In genomic region chr5:131260895-131261294, GRCh38 we compare ENCODE assay signal across 20 cellular contexts. TPM values are rescaled to one million over a fixed set of nuclear protein-coding genes. Genes with fewer than 3 reads are reported as not detected.
DNase-seq lines count a peak whose midpoint lies in the region; ATAC-seq and TF ChIP-seq lines count a peak whose summit lies in the region.
"Had no signal": no experiment of that assay in that cellular context is flagged by ENCODE, and none has a peak within 500 bp of the region (broad histone marks: within the 10 kb centered on the region; RNA-seq: fewer than 3 reads in every experiment).

No MANE protein-coding gene starts in this region.

- peak overlapping the region; percentile 99 for H3K27ac Mint-ChIP-seq in activated naive CD8-positive, alpha-beta T cell
- no peak overlapping the region for H3K27ac Mint-ChIP-seq in activated naive CD8-positive, alpha-beta T cell treated with anti-CD3 and anti-CD28 coated beads, Interleukin-2, amount 50 U/mL, for 24 hours
- H3K27ac Mint-ChIP-seq in MCF 10A (ENCODE audit: low read depth, unreplicated experiment), result peak overlapping the region; percentile 89
- peak overlapping the region in 7 of 10 donors; percentile 8 to 93 (median 76) for H3K27ac Mint-ChIP-seq in naive thymus-derived CD8-positive, alpha-beta T cell

- H3K27me3 Mint-ChIP-seq in activated naive CD8-positive, alpha-beta T cell, result no peaks in the 10 kb centered on the region
- H3K27me3 Mint-ChIP-seq in activated naive CD8-positive, alpha-beta T cell treated with anti-CD3 and anti-CD28 coated beads, Interleukin-2, amount 50 U/mL, for 24 hours, result no peaks in the 10 kb centered on the region
- H3K27me3 Mint-ChIP-seq in MCF 10A (ENCODE audit: insufficient read depth, unreplicated experiment), result no peaks in the 10 kb centered on the region
- no peaks in the 10 kb centered on the region for H3K27me3 Mint-ChIP-seq in naive thymus-derived CD8-positive, alpha-beta T cell
- H3K27me3 Mint-ChIP-seq: effector memory CD8-positive, alpha-beta T cell had no signal

- in situ Hi-C loops in GM23248 (cut with MboI), result no loop called here

- no peak overlapping the region for H3K4me2 ChIP-seq in PC-9
- no peak overlapping the region for H3K4me2 ChIP-seq in GM23248 (ENCODE audit: unreplicated experiment)

- H3K79me2 ChIP-seq in PC-9 (ENCODE audit: low read depth), result peaks cover 22% of the 10 kb centered on the region
- H3K79me2 ChIP-seq in GM23248 (ENCODE audit: insufficient read depth), result peaks cover 15% of the 10 kb centered on the region

- H3K9me3 ChIP-seq in upper lobe of left lung, result no peaks in the 10 kb centered on the region
- no peaks in the 10 kb centered on the region for H3K9me3 ChIP-seq in stomach
- no peaks in the 10 kb centered on the region for H3K9me3 ChIP-seq in PC-9 (ENCODE audit: insufficient read depth, low read depth)
- H3K9me3 ChIP-seq in GM23248 (ENCODE audit: low read depth), result no peaks in the 10 kb centered on the region
- H3K9me3 ChIP-seq: esophagus squamous epithelium, left ventricle myocardium inferior had no signal

- H3K27ac ChIP-seq in upper lobe of left lung, result peak overlapping the region in 3 of 4 donors; percentile 13 to 53 (median 21)
- peak overlapping the region in 2 of 5 donors; percentile 11 to 22 for H3K27ac ChIP-seq in stomach
- H3K27ac ChIP-seq in PC-9, result no peak overlapping the region
- H3K27ac ChIP-seq in GM23248, result no peak overlapping the region
- H3K27ac ChIP-seq: left ventricle myocardium inferior had no signal

- intact Hi-C loops in MCF 10A (cut with micrococcal nuclease), result no loop called here
- intact Hi-C loops in stomach (cut with DNase I; ENCODE audit: low total_unique reads), result no loop called here
- intact Hi-C loops in PC-9 (cut with micrococcal nuclease; ENCODE audit: unreplicated experiment), result no loop called here

- H3K9me2 ChIP-seq in PC-9 (ENCODE audit: insufficient read depth) (no peaks in the 10 kb centered on the region), GM23248 (ENCODE audit: insufficient read depth) (no peaks in the 10 kb centered on the region)

- H3K36me3 Mint-ChIP-seq in activated naive CD8-positive, alpha-beta T cell, result peaks cover 8% of the 10 kb centered on the region
- peaks cover 30% of the 10 kb centered on the region for H3K36me3 Mint-ChIP-seq in activated naive CD8-positive, alpha-beta T cell treated with anti-CD3 and anti-CD28 coated beads, Interleukin-2, amount 50 U/mL, for 24 hours (ENCODE audit: low read depth)
- H3K36me3 Mint-ChIP-seq in MCF 10A (ENCODE audit: insufficient read depth, unreplicated experiment), result no peaks in the 10 kb centered on the region
- peaks cover 10 to 23% (median 11%) of the 10 kb centered on the region in 3 donors for H3K36me3 Mint-ChIP-seq in naive thymus-derived CD8-positive, alpha-beta T cell

- BruUV-seq in MCF 10A (replicated peaks; lab: Mats Ljungman, UMichigan) (no TSS peak), PC-9 (replicated peaks; lab: Mats Ljungman, UMichigan) (no TSS peak)

- peaks cover 8 to 25% (median 22%) of the 10 kb centered on the region in 4 donors for H3K4me1 ChIP-seq in upper lobe of left lung
- peaks cover 0 to 36% (median 12%) of the 10 kb centered on the region in 4 donors for H3K4me1 ChIP-seq in stomach
- H3K4me1 ChIP-seq in PC-9 (replicated peaks; ENCODE audit: insufficient read depth), result peaks cover 42% of the 10 kb centered on the region
- peaks cover 14% of the 10 kb centered on the region for H3K4me1 ChIP-seq in GM23248 (ENCODE audit: insufficient read depth)

- WGBS in upper lobe of left lung, 2 donors, result 63 to 68% methylated on average over 1 of the region's 1 CpG
- 78 to 89% (median 82%) methylated on average over 1 of the region's 1 CpG for WGBS in stomach, 5 donors
- 36 to 55% methylated on average over 1 of the region's 1 CpG for WGBS in GM23248 (ENCODE audit: low coverage in 1 of 2, low lambda C conversion rate in 2 of 2, missing lambda C conversion rate in 2 of 2), 2 experiments

- DNase-seq in activated naive CD8-positive, alpha-beta T cell treated with anti-CD3 and anti-CD28 coated beads, Interleukin-2, amount 50 U/mL, for 24 hours, result no peak
- DNase-seq in MCF 10A (ENCODE audit: unreplicated experiment) (peak; percentile 51), upper lobe of left lung (no peak), stomach (no peak), PC-9 (no peak), GM23248 (no peak)
- no peak for DNase-seq in naive thymus-derived CD8-positive, alpha-beta T cell
- DNase-seq: activated CD4-positive, alpha-beta T cell treated with anti-CD3 and anti-CD28 coated beads for 48 hours; activated gamma-delta T cell treated with Interleukin-2 at 50 U/mL for 16 hours; C1 segment of cervical spinal cord; DMS153; effector memory CD8-positive, alpha-beta T cell; esophagus squamous epithelium; left ventricle myocardium inferior; NCI-H510A treated with DMSO at 0.1 percent for 48 hours; retina; stimulated activated CD4-positive, alpha-beta T cell treated with anti-CD3 and anti-CD28 coated beads, Interleukin-15, amount 100 ng/mL, for 24 hours; SW 1271 had no signal

- POLR2A ChIA-PET in MCF 10A (lab: Yijun Ruan, JAX) (interaction anchor here (0.6 to 12.5 kb wide), 14 partner anchors 9 to 116 kb away, joined by 3 to 392 read pairs (median 6); partner anchors contain the start of genes HINT1 and LYRM7), PC-9 (lab: Charles Lee; ENCODE audit: unreplicated experiment) (no interaction called here)
- POLR2A ChIA-PET in naive thymus-derived CD8-positive, alpha-beta T cell (lab: Charles Lee), result interaction anchor here (0.6 to 7.0 kb wide), 4 partner anchors 7 to 131 kb away, joined by 3 to 159 read pairs (median 7); no protein-coding TSS in a partner anchor

- no peaks in the 10 kb centered on the region for H3K9me3 Mint-ChIP-seq in activated naive CD8-positive, alpha-beta T cell (ENCODE audit: low read depth)
- no peaks in the 10 kb centered on the region for H3K9me3 Mint-ChIP-seq in activated naive CD8-positive, alpha-beta T cell treated with anti-CD3 and anti-CD28 coated beads, Interleukin-2, amount 50 U/mL, for 24 hours
- no peaks in the 10 kb centered on the region for H3K9me3 Mint-ChIP-seq in MCF 10A (ENCODE audit: unreplicated experiment)
- no peaks in the 10 kb centered on the region for H3K9me3 Mint-ChIP-seq in naive thymus-derived CD8-positive, alpha-beta T cell
- H3K9me3 Mint-ChIP-seq: effector memory CD8-positive, alpha-beta T cell had no signal

- TF ChIP-seq POLR2A in upper lobe of left lung (IDR thresholded peaks at IDR 0.05) (no peak), stomach (IDR thresholded peaks at IDR 0.05) (no peak)

- no peak overlapping the region for H3K9ac ChIP-seq in GM23248

- H3K27me3 ChIP-seq in upper lobe of left lung, result no peaks in the 10 kb centered on the region
- H3K27me3 ChIP-seq in stomach, result no peaks in the 10 kb centered on the region
- H3K27me3 ChIP-seq in PC-9 (ENCODE audit: insufficient read depth, low read depth), result no peaks in the 10 kb centered on the region
- H3K27me3 ChIP-seq in GM23248 (replicated peaks; ENCODE audit: insufficient read depth), result no peaks in the 10 kb centered on the region
- H3K27me3 ChIP-seq: esophagus squamous epithelium had no signal

- H4K20me1 ChIP-seq in PC-9 (ENCODE audit: insufficient read depth), result no peaks in the 10 kb centered on the region
- H4K20me1 ChIP-seq in GM23248 (ENCODE audit: insufficient read depth), result no peaks in the 10 kb centered on the region

- TF ChIP-seq CTCF in MCF 10A (IDR thresholded peaks at IDR 0.05; ENCODE audit: unreplicated experiment) (no peak), upper lobe of left lung (IDR thresholded peaks at IDR 0.05) (no peak), stomach (IDR thresholded peaks at IDR 0.05) (no peak), PC-9 (conservative IDR thresholded peaks at IDR 0.05) (no peak)

- peaks cover 31% of the 10 kb centered on the region; the same call in 1 of the 2 replicates for H3F3A ChIP-seq in PC-9 (ENCODE audit: insufficient read depth, low read depth)
- H3F3A ChIP-seq in GM23248 (ENCODE audit: insufficient read depth), result no peaks in the 10 kb centered on the region

- H3K4me1 Mint-ChIP-seq in activated naive CD8-positive, alpha-beta T cell (ENCODE audit: low read depth), result peaks cover 71% of the 10 kb centered on the region
- H3K4me1 Mint-ChIP-seq in activated naive CD8-positive, alpha-beta T cell treated with anti-CD3 and anti-CD28 coated beads, Interleukin-2, amount 50 U/mL, for 24 hours, result peaks cover 65% of the 10 kb centered on the region
- peaks cover 36% of the 10 kb centered on the region for H3K4me1 Mint-ChIP-seq in MCF 10A (ENCODE audit: insufficient read depth, unreplicated experiment)
- peaks cover 25 to 72% (median 58%) of the 10 kb centered on the region in 4 donors for H3K4me1 Mint-ChIP-seq in naive thymus-derived CD8-positive, alpha-beta T cell

- CTCF ChIA-PET in MCF 10A (lab: Yijun Ruan, JAX), result interaction anchor here (0.5 to 1.3 kb wide), 3 partner anchors 17 to 121 kb away, joined by 3 to 7 read pairs (median 4); no protein-coding TSS in a partner anchor
- CTCF ChIA-PET in PC-9 (lab: Charles Lee), result no interaction called here

- no peak overlapping the region for H3K4me3 Mint-ChIP-seq in activated naive CD8-positive, alpha-beta T cell
- no peak overlapping the region for H3K4me3 Mint-ChIP-seq in activated naive CD8-positive, alpha-beta T cell treated with anti-CD3 and anti-CD28 coated beads, Interleukin-2, amount 50 U/mL, for 24 hours
- H3K4me3 Mint-ChIP-seq in MCF 10A (ENCODE audit: unreplicated experiment), result peak overlapping the region; percentile 4
- H3K4me3 Mint-ChIP-seq in naive thymus-derived CD8-positive, alpha-beta T cell, result peak overlapping the region in 6 of 10 donors; percentile 20 to 44 (median 35)

- ATAC-seq in activated naive CD8-positive, alpha-beta T cell treated with anti-CD3 and anti-CD28 coated beads, Interleukin-2, amount 50 U/mL, for 24 hours, result no peak
- no peak for ATAC-seq in naive thymus-derived CD8-positive, alpha-beta T cell
- ATAC-seq in upper lobe of left lung (ENCODE audit: low FRiP score in 2 of 2), result no peak
- ATAC-seq: effector memory CD8-positive, alpha-beta T cell; HepG2 had no signal

- H2AFZ ChIP-seq in PC-9 (no peak overlapping the region), GM23248 (no peak overlapping the region)

- H3K4me3 ChIP-seq in upper lobe of left lung (no peak overlapping the region), stomach (no peak overlapping the region), PC-9 (no peak overlapping the region), GM23248 (no peak overlapping the region)
- H3K4me3 ChIP-seq: esophagus squamous epithelium, left ventricle myocardium inferior had no signal

- TF ChIP-seq EP300 in upper lobe of left lung (IDR thresholded peaks at IDR 0.05), result peak in 2 of 4 donors; percentile 16 to 76
- no peak for TF ChIP-seq EP300 in stomach (IDR thresholded peaks at IDR 0.05)

- no peaks in the 10 kb centered on the region for H3K36me3 ChIP-seq in upper lobe of left lung
- H3K36me3 ChIP-seq in stomach, result no peaks in the 10 kb centered on the region
- H3K36me3 ChIP-seq in PC-9 (ENCODE audit: low read depth), result no peaks in the 10 kb centered on the region
- H3K36me3 ChIP-seq in GM23248 (ENCODE audit: low read depth), result no peaks in the 10 kb centered on the region
- H3K36me3 ChIP-seq: esophagus squamous epithelium, left ventricle myocardium inferior had no signal

RNA-seq across cellular contexts. Expression of gene CDC42SE2, which starts 3.0 kb away (rescaled TPM):
- total RNA-seq in MCF 10A (2022) (71.0 and 96.4 TPM in 2 replicates), upper lobe of left lung (10 to 100 TPM; 13.6 to 92.1 (median 36.5) TPM), stomach (10 to 100 TPM; 11.0 to 87.9 (median 23.7) TPM), PC-9 (2021) (27.3 and 32.8 TPM in 2 replicates)
- total RNA-seq in naive thymus-derived CD8-positive, alpha-beta T cell, result 100 to 1,000 TPM; 313 to 326 TPM
- 100 to 1,000 TPM; 423 to 544 (median 480) TPM for polyA plus RNA-seq in naive thymus-derived CD8-positive, alpha-beta T cell
- polyA plus RNA-seq in stomach (10 to 100 TPM; 13.3 to 35.0 (median 17.6) TPM), GM23248 (2016; fragmentation: Nextera tagmentation; extraction: Ambion mirVana) (13.7 and 14.3 TPM in 2 replicates)
- 17.5 and 22.1 TPM in 2 replicates for total RNA-seq in GM23248 (2014; rRNA removed; shearing (Covaris generic))

Comparison
In these comparisons a context has a peak if more than half of its experiments do, and no peak if none do; other contexts are left out.
1. H3K4me3 Mint-ChIP-seq: peak in MCF 10A (single experiment) and naive thymus-derived CD8-positive, alpha-beta T cell (6 of 10); none in activated naive CD8-positive, alpha-beta T cell (single experiment) and activated naive CD8-positive, alpha-beta T cell treated with anti-CD3 and anti-CD28 coated beads, Interleukin-2, amount 50 U/mL, for 24 hours (single experiment).
2. H3K27ac ChIP-seq: peak in upper lobe of left lung (3 of 4); none in PC-9 (single experiment) and GM23248 (single experiment).